27 cellular contexts compared by ENCODE assay signal in genomic region chr5:83628360-83628759, GRCh38.
DNase-seq lines count a peak whose midpoint lies in the region; ATAC-seq and TF ChIP-seq lines count a peak whose summit lies in the region.
"Had no signal": no experiment of that assay in that cellular context is flagged by ENCODE, and none has a peak within 500 bp of the region (broad histone marks: within the 10 kb centered on the region; RNA-seq: fewer than 3 reads in every experiment).

No MANE protein-coding gene starts in this region.

- CTCF ChIA-PET in activated CD8-positive, alpha-beta memory T cell treated with anti-CD3 and anti-CD28 coated beads, Interleukin-2, amount 10 ng/mL, durations not matched to agents 7 days and 5 days (lab: Charles Lee), result no interaction called here

- peaks cover 11% of the 10 kb centered on the region for H3K27me3 Mint-ChIP-seq in HFFc6 (ENCODE audit: insufficient read depth)
- H3K27me3 Mint-ChIP-seq in activated CD8-positive, alpha-beta memory T cell treated with anti-CD3 and anti-CD28 coated beads, Interleukin-2, amount 10 ng/mL, durations not matched to agents 7 days and 5 days, result no peaks in the 10 kb centered on the region
- no peaks in the 10 kb centered on the region for H3K27me3 Mint-ChIP-seq in activated T-cell treated with anti-CD3 and anti-CD28 coated beads, Interleukin-2, amount 50 U/mL, for 24 hours

- H3K27ac Mint-ChIP-seq in HFFc6, result no peak overlapping the region
- H3K27ac Mint-ChIP-seq in activated CD8-positive, alpha-beta memory T cell treated with anti-CD3 and anti-CD28 coated beads, Interleukin-2, amount 10 ng/mL, durations not matched to agents 7 days and 5 days, result no peak overlapping the region
- H3K27ac Mint-ChIP-seq in activated T-cell treated with anti-CD3 and anti-CD28 coated beads, Interleukin-2, amount 50 U/mL, for 24 hours, result no peak overlapping the region
- H3K27ac Mint-ChIP-seq: GM23338 had no signal

- H3K4me1 ChIP-seq in adrenal gland (replicated peaks in 1 of 2), result no peaks in the 10 kb centered on the region
- H3K4me1 ChIP-seq: BE2C had no signal

- H3K36me3 ChIP-seq in adrenal gland (replicated peaks in 1 of 2), result no peaks in the 10 kb centered on the region
- H3K36me3 ChIP-seq: BE2C had no signal

- H3K4me3 ChIP-seq in adrenal gland, result no peak overlapping the region
- H3K4me3 ChIP-seq: GM23338, K562, PC-9, SK-N-MC had no signal

- no peak overlapping the region for H3K27ac ChIP-seq in adrenal gland
- H3K27ac ChIP-seq: HL-60, PC-9, SK-N-MC had no signal

- no peaks in the 10 kb centered on the region for H3K9me3 Mint-ChIP-seq in HFFc6
- no peaks in the 10 kb centered on the region for H3K9me3 Mint-ChIP-seq in activated CD8-positive, alpha-beta memory T cell treated with anti-CD3 and anti-CD28 coated beads, Interleukin-2, amount 10 ng/mL, durations not matched to agents 7 days and 5 days (ENCODE audit: low read depth)
- no peaks in the 10 kb centered on the region for H3K9me3 Mint-ChIP-seq in activated T-cell treated with anti-CD3 and anti-CD28 coated beads, Interleukin-2, amount 50 U/mL, for 24 hours
- H3K9me3 Mint-ChIP-seq: GM23338 had no signal

- H3K9me3 ChIP-seq in adrenal gland (replicated peaks in 1 of 3), result no peaks in the 10 kb centered on the region
- H3K9me3 ChIP-seq: BE2C had no signal

- H3K4me3 Mint-ChIP-seq in HFFc6, result no peak overlapping the region
- no peak overlapping the region for H3K4me3 Mint-ChIP-seq in activated CD8-positive, alpha-beta memory T cell treated with anti-CD3 and anti-CD28 coated beads, Interleukin-2, amount 10 ng/mL, durations not matched to agents 7 days and 5 days
- H3K4me3 Mint-ChIP-seq in activated T-cell treated with anti-CD3 and anti-CD28 coated beads, Interleukin-2, amount 50 U/mL, for 24 hours, result no peak overlapping the region
- H3K4me3 Mint-ChIP-seq: GM23338 had no signal

- no peak for TF ChIP-seq CTCF in HFFc6 (IDR thresholded peaks at IDR 0.05)
- TF ChIP-seq CTCF in adrenal gland (IDR thresholded peaks at IDR 0.05), result no peak

- H3K27me3 ChIP-seq in adrenal gland, result no peaks in the 10 kb centered on the region
- H3K27me3 ChIP-seq: BE2C had no signal

- peaks cover 12% of the 10 kb centered on the region for H3K4me1 Mint-ChIP-seq in HFFc6 (ENCODE audit: low read depth)
- no peaks in the 10 kb centered on the region for H3K4me1 Mint-ChIP-seq in activated CD8-positive, alpha-beta memory T cell treated with anti-CD3 and anti-CD28 coated beads, Interleukin-2, amount 10 ng/mL, durations not matched to agents 7 days and 5 days
- H3K4me1 Mint-ChIP-seq in activated T-cell treated with anti-CD3 and anti-CD28 coated beads, Interleukin-2, amount 50 U/mL, for 24 hours (ENCODE audit: low read depth), result no peaks in the 10 kb centered on the region

- no peak for ATAC-seq in activated CD8-positive, alpha-beta memory T cell treated with anti-CD3 and anti-CD28 coated beads, Interleukin-2, amount 10 ng/mL, durations not matched to agents 7 days and 5 days
- ATAC-seq: GM23338, HepG2, K562 had no signal

- no peaks in the 10 kb centered on the region for H3K36me3 Mint-ChIP-seq in HFFc6 (ENCODE audit: low read depth)
- H3K36me3 Mint-ChIP-seq in activated CD8-positive, alpha-beta memory T cell treated with anti-CD3 and anti-CD28 coated beads, Interleukin-2, amount 10 ng/mL, durations not matched to agents 7 days and 5 days, result no peaks in the 10 kb centered on the region
- H3K36me3 Mint-ChIP-seq in activated T-cell treated with anti-CD3 and anti-CD28 coated beads, Interleukin-2, amount 50 U/mL, for 24 hours (ENCODE audit: low read depth), result no peaks in the 10 kb centered on the region

- DNase-seq in AG08395 (ENCODE audit: low spot score), result peak; percentile 30
- peak; percentile 9 for DNase-seq in HFFc6
- peak; percentile 16 for DNase-seq in cerebellar cortex (ENCODE audit: low spot score)
- peak; percentile 7 for DNase-seq in myocyte (ENCODE audit: low read depth)
- no peak for DNase-seq in activated CD8-positive, alpha-beta memory T cell treated with anti-CD3 and anti-CD28 coated beads, Interleukin-2, amount 10 ng/mL, durations not matched to agents 7 days and 5 days
- no peak for DNase-seq in activated T-cell treated with anti-CD3 and anti-CD28 coated beads, Interleukin-2, amount 50 U/mL, for 24 hours
- no peak for DNase-seq in adrenal gland
- DNase-seq: 8988T, BE2C, DMS53, EL, HCEC 1CT, MM.1S, NCI-H1092 treated with DMSO at 0.1 percent for 48 hours, NCI-H1436 treated with DMSO at 0.1 percent for 48 hours, NCI-H2029, NCI-H226, NCI-H510A treated with DMSO at 0.1 percent for 48 hours, NCI-H748 treated with DMSO at 0.1 percent for 48 hours, PC-9, RPMI8226, SHP77 treated with DMSO at 0.1 percent for 48 hours had no signal

- 62 to 70% (median 65%) methylated on average over 2 of the region's 2 CpGs for WGBS in adrenal gland, 4 donors

- intact Hi-C loops in adrenal gland (cut with DNase I), result no loop called here

- no peak for TF ChIP-seq POLR2A in adrenal gland (IDR thresholded peaks at IDR 0.05)

Comparison
In these comparisons a context has a peak if more than half of its experiments do, and no peak if none do; other contexts are left out.
1. DNase-seq: peak in AG08395 (single experiment), HFFc6 (single experiment), cerebellar cortex (single experiment) and myocyte (single experiment); none in activated CD8-positive, alpha-beta memory T cell treated with anti-CD3 and anti-CD28 coated beads, Interleukin-2, amount 10 ng/mL, durations not matched to agents 7 days and 5 days (single experiment), activated T-cell treated with anti-CD3 and anti-CD28 coated beads, Interleukin-2, amount 50 U/mL, for 24 hours (single experiment) and adrenal gland (0 of 7).